9 cellular contexts compared by ENCODE assay signal in genomic region chr5:72452515-72453259, GRCh38. TPM values are rescaled to one million over a fixed set of nuclear protein-coding genes. Genes with fewer than 3 reads are reported as not detected.
DNase-seq lines count a peak whose midpoint lies in the region; ATAC-seq, FAIRE-seq and TF ChIP-seq lines count a peak whose summit lies in the region.
"Had no signal": no experiment of that assay in that cellular context is flagged by ENCODE, and none has a peak within 500 bp of the region (broad histone marks: within the 10 kb centered on the region; RNA-seq: fewer than 3 reads in every experiment).

No MANE protein-coding gene starts in this region.

- TF ChIP-seq CTCF in RWPE2 (IDR thresholded peaks at IDR 0.05; ENCODE audit: poor library complexity, severe bottlenecking), result no peak

- peak; percentile 96 for ATAC-seq in RWPE2 (ENCODE audit: low read depth)
- ATAC-seq in GM19455 (IDR thresholded peaks at IDR 0.05; ENCODE audit: unreplicated experiment), result no peak

- no peaks in the 10 kb centered on the region for H3K9me3 ChIP-seq in RWPE2 (ENCODE audit: severe bottlenecking)
- H3K9me3 ChIP-seq in CD8-positive, alpha-beta memory T cell (ENCODE audit: low read length), result no peaks in the 10 kb centered on the region

- H3K4me1 ChIP-seq in RWPE2 (ENCODE audit: insufficient read depth, poor library complexity, severe bottlenecking), result peaks cover 15% of the 10 kb centered on the region
- no peaks in the 10 kb centered on the region for H3K4me1 ChIP-seq in CD8-positive, alpha-beta memory T cell (ENCODE audit: insufficient read depth, low read length)

- H3K27me3 ChIP-seq in RWPE2 (ENCODE audit: insufficient read depth, poor library complexity, severe bottlenecking), result no peaks in the 10 kb centered on the region
- H3K27me3 ChIP-seq in CD8-positive, alpha-beta memory T cell (ENCODE audit: insufficient read depth, low read length, poor library complexity, severe bottlenecking), result no peaks in the 10 kb centered on the region

- H3K27ac Mint-ChIP-seq in CD8-positive, alpha-beta memory T cell, result no peak overlapping the region

- peaks cover 2 to 3% of the 10 kb centered on the region in 2 donors for H3K27me3 Mint-ChIP-seq in CD8-positive, alpha-beta memory T cell

- H3K9me3 Mint-ChIP-seq in CD8-positive, alpha-beta memory T cell, result peaks cover 0 to 1% (median 0%) of the 10 kb centered on the region in 5 donors

- CTCF ChIA-PET in CD8-positive, alpha-beta memory T cell (lab: Charles Lee), result no interaction called here

- no peak overlapping the region for H3K4me3 ChIP-seq in RWPE2 (ENCODE audit: severe bottlenecking)
- no peak overlapping the region for H3K4me3 ChIP-seq in CD8-positive, alpha-beta memory T cell (ENCODE audit: low read length)

- no peaks in the 10 kb centered on the region for H3K36me3 Mint-ChIP-seq in CD8-positive, alpha-beta memory T cell

- POLR2A ChIA-PET in CD8-positive, alpha-beta memory T cell (lab: Charles Lee), result no interaction called here

- no peaks in the 10 kb centered on the region for H3K36me3 ChIP-seq in RWPE2 (ENCODE audit: low read depth)
- H3K36me3 ChIP-seq in CD8-positive, alpha-beta memory T cell (ENCODE audit: insufficient read depth, low read length), result no peaks in the 10 kb centered on the region

- H3K27ac ChIP-seq in RWPE2 (ENCODE audit: poor library complexity, severe bottlenecking), result peak overlapping the region; percentile 81
- no peak overlapping the region for H3K27ac ChIP-seq in CD8-positive, alpha-beta memory T cell (ENCODE audit: low read depth, low read length)

- no peaks in the 10 kb centered on the region for H3K4me1 Mint-ChIP-seq in CD8-positive, alpha-beta memory T cell

- H3K4me3 Mint-ChIP-seq in CD8-positive, alpha-beta memory T cell, result no peak overlapping the region

- FAIRE-seq in frontal cortex (lab: Jason Lieb, UNC), result no peak
- FAIRE-seq: colon had no signal

- DNase-seq in GM04504 (ENCODE audit: low read depth) (peak; percentile 81), RWPE2 (ENCODE audit: low spot score) (no peak), frontal cortex (ENCODE audit: low spot score in 2 of 2) (peak; percentile 13 to 33), putamen (ENCODE audit: low spot score) (peak; percentile 15), NCI-H2227 (lab: John Stamatoyannopoulos, UW; ENCODE audit: unreplicated experiment) (no peak)
- no peak for DNase-seq in CD8-positive, alpha-beta memory T cell
- no peak for DNase-seq in activated naive CD4-positive, alpha-beta T cell (lab: John Stamatoyannopoulos, UW)

RNA-seq across cellular contexts. Expression of gene ZNF366, which starts 54.5 kb away (rescaled TPM):
- total RNA-seq in frontal cortex, result 0.82 TPM
- total RNA-seq in CD8-positive, alpha-beta memory T cell, result not detected
- not detected for polyA plus RNA-seq in CD8-positive, alpha-beta memory T cell

Comparison
In these comparisons a context has a peak if more than half of its experiments do, and no peak if none do; other contexts are left out.
1. DNase-seq: peak in GM04504 (single experiment), frontal cortex (2 of 2) and putamen (single experiment); none in RWPE2 (single experiment), CD8-positive, alpha-beta memory T cell (0 of 5), NCI-H2227 (single experiment) and activated naive CD4-positive, alpha-beta T cell (0 of 4).